Comparison of ENCODE assay signal across 7 cellular contexts in genomic region chr17:35179379-35179778, GRCh38. TPM values are rescaled to one million over a fixed set of nuclear protein-coding genes. Genes with fewer than 3 reads are reported as not detected.
"Had no signal": no experiment of that assay in that cellular context is flagged by ENCODE, and none has a peak within 500 bp of the region (broad histone marks: within the 10 kb centered on the region; RNA-seq: fewer than 3 reads in every experiment).

No MANE protein-coding gene starts in this region.

RNA-seq across cellular contexts. Expression of gene SLC35G3, which starts 14.8 kb away (rescaled TPM):
- total RNA-seq: GM23338, H1, H9, HepG2, HFFc6, HT1080 had no signal
- polyA plus RNA-seq: GM23338, H1, HepG2, IgD-negative memory B cell had no signal

RNA-seq across cellular contexts. Expression of gene UNC45B, which starts 31.8 kb away (rescaled TPM):
- total RNA-seq: HepG2, HFFc6, HT1080 had no signal
- polyA plus RNA-seq: GM23338, IgD-negative memory B cell had no signal

RNA-seq across cellular contexts. Expression of gene FNDC8, which starts 58.0 kb away (rescaled TPM):
- total RNA-seq: GM23338, H1, H9, HepG2, HFFc6, HT1080 had no signal
- polyA plus RNA-seq: GM23338, H1, HepG2, IgD-negative memory B cell had no signal
